ENCODE assay signal across 1 cellular context in genomic region chr17:35797918-35798317, GRCh38.
TF ChIP-seq lines count a peak whose summit lies in the region.

No MANE protein-coding gene starts in this region.

TF ChIP-seq in HEK293, 187 proteins besides CTCF, POLR2A, EP300 and RAD21:
- TF ChIP-seq ZNF335 (tag by site-specific recombination; conservative IDR thresholded peaks at IDR 0.05) = peak; percentile 54
- no peak for TF ChIP-seq ZNF341 (tag by site-specific recombination; IDR thresholded peaks at IDR 0.05; ENCODE audit: low read depth)
